Comparison of ENCODE assay signal across 15 cellular contexts in genomic region chr5:106127985-106128384, GRCh38.
DNase-seq lines count a peak whose midpoint lies in the region; ATAC-seq and TF ChIP-seq lines count a peak whose summit lies in the region.
"Had no signal": no experiment of that assay in that cellular context is flagged by ENCODE, and none has a peak within 500 bp of the region (broad histone marks: within the 10 kb centered on the region; RNA-seq: fewer than 3 reads in every experiment).

No MANE protein-coding gene starts in this region.

- no peak for TF ChIP-seq POLR2A in spleen (IDR thresholded peaks at IDR 0.05)

- intact Hi-C loops in spleen (cut with DNase I; ENCODE audit: low total_unique reads), result no loop called here

- DNase-seq in NCI-H524 treated with DMSO at 0.1 percent for 48 hours (lab: John Stamatoyannopoulos, UW), result no peak
- no peak for DNase-seq in kidney glomerular epithelial cell (lab: John Stamatoyannopoulos, UW)
- DNase-seq in spleen, result no peak
- no peak for DNase-seq in SIG-M5 (lab: John Stamatoyannopoulos, UW)
- DNase-seq: activated CD8-positive, alpha-beta T cell treated with anti-CD3 and anti-CD28 coated beads for 36 hours; activated effector memory CD4-positive, alpha-beta T cell treated with Interleukin-2 at 50 U/mL for 16 hours; dorsolateral prefrontal cortex; mesenchymal stem cell; NCI-H1436; NCI-H526 had no signal

- no peak for TF ChIP-seq CTCF in spleen (IDR thresholded peaks at IDR 0.05 in 8 of 11, conservative IDR thresholded peaks at IDR 0.05 in 3 of 11)

- no peaks in the 10 kb centered on the region for H3K4me1 ChIP-seq in spleen

- no peak overlapping the region for H3K27ac ChIP-seq in spleen
- H3K27ac ChIP-seq: dorsolateral prefrontal cortex had no signal

- no peaks in the 10 kb centered on the region for H3K36me3 ChIP-seq in spleen

- ATAC-seq in GM18867 (IDR thresholded peaks at IDR 0.05; ENCODE audit: unreplicated experiment) (peak; percentile 98), GM21528 (IDR thresholded peaks at IDR 0.05; ENCODE audit: low FRiP score, unreplicated experiment) (peak; percentile 87), HG02981 (IDR thresholded peaks at IDR 0.05; ENCODE audit: unreplicated experiment) (peak; percentile 82), HG03558 (IDR thresholded peaks at IDR 0.05; ENCODE audit: extremely low read depth, unreplicated experiment) (peak; percentile 79)
- ATAC-seq: activated CD8-positive, alpha-beta T cell treated with anti-CD3 and anti-CD28 coated beads for 36 hours; HCT116 had no signal

- WGBS in spleen, 5 donors, result 73 to 90% (median 79%) methylated on average over 2 of the region's 2 CpGs

- H3K9me3 ChIP-seq in spleen, result no peaks in the 10 kb centered on the region

- no peaks in the 10 kb centered on the region for H3K27me3 ChIP-seq in spleen (replicated peaks in 1 of 7)
- H3K27me3 ChIP-seq: dorsolateral prefrontal cortex had no signal

- no peak overlapping the region for H3K4me3 ChIP-seq in spleen
- H3K4me3 ChIP-seq: dorsolateral prefrontal cortex had no signal
